Comparison of ENCODE assay signal across 8 cellular contexts in genomic region chr6:144284753-144285547, GRCh38. TPM values are rescaled to one million over a fixed set of nuclear protein-coding genes. Genes with fewer than 3 reads are reported as not detected.
DNase-seq lines count a peak whose midpoint lies in the region; ATAC-seq and TF ChIP-seq lines count a peak whose summit lies in the region.

UTRN (plus strand) TSS chr6:144285335; CDS start chr6:144291829, 6,494 bp downstream.

- no peak for TF ChIP-seq CTCF in CD8-positive, alpha-beta T cell (IDR thresholded peaks at IDR 0.05)

- H3K4me1 ChIP-seq in CD8-positive, alpha-beta T cell (ENCODE audit: insufficient read depth, low read length), result peaks cover 8% of the 10 kb centered on the region

- peaks cover 2% of the 10 kb centered on the region for H3K36me3 Mint-ChIP-seq in CD8-positive, alpha-beta T cell
- H3K36me3 Mint-ChIP-seq in T-cell, result no peaks in the 10 kb centered on the region

- H3K27me3 Mint-ChIP-seq in CD8-positive, alpha-beta T cell (ENCODE audit: low read depth), result peaks cover 6% of the 10 kb centered on the region
- H3K27me3 Mint-ChIP-seq in T-cell, result peaks cover 3 to 4% of the 10 kb centered on the region in 2 donors

- H3K4me3 ChIP-seq in CD8-positive, alpha-beta T cell (ENCODE audit: low read depth, low read length), result peak within 1 kb of the TSS; percentile 89

- peak in 5 of 7 experiments; percentile 19 to 62 (median 27) for DNase-seq in CD8-positive, alpha-beta T cell
- DNase-seq in HS-5 (ENCODE audit: low read depth) (peak; percentile 62), T-cell (peak in 24 of 34 experiments; percentile 1 to 46 (median 22)), anterior cingulate cortex (lab: John Stamatoyannopoulos, UW) (peak in 55 of 58 donors; percentile 5 to 77 (median 46)), left cardiac atrium (peak; percentile 86), posterior vena cava (ENCODE audit: low spot score) (peak; percentile 94), NCI-H446 (lab: John Stamatoyannopoulos, UW) (no peak)

- H3K9me3 ChIP-seq in CD8-positive, alpha-beta T cell (ENCODE audit: low read length), result no peaks in the 10 kb centered on the region

- H3K27me3 ChIP-seq in CD8-positive, alpha-beta T cell (ENCODE audit: insufficient read depth, low read length), result no peaks in the 10 kb centered on the region

- H3K4me1 Mint-ChIP-seq in CD8-positive, alpha-beta T cell (ENCODE audit: low read depth), result peaks cover 18% of the 10 kb centered on the region
- H3K4me1 Mint-ChIP-seq in T-cell, result peaks cover 17 to 21% (median 20%) of the 10 kb centered on the region in 3 donors

- H3K36me3 ChIP-seq in CD8-positive, alpha-beta T cell (ENCODE audit: insufficient read depth, low read length), result no peaks in the 10 kb centered on the region

- intact Hi-C loops in CD8-positive, alpha-beta T cell (cut with DNase I, micrococcal nuclease), result loop anchor here (1.0 to 5.0 kb wide), 5 partner anchors 47 to 183 kb away; no protein-coding TSS in a partner anchor
- intact Hi-C loops in left cardiac atrium (cut with DNase I), result loop anchor here in 1 of 2 donors (2.0 to 10.0 kb wide), 5 partner anchors 18 to 192 kb away; partner anchors contain the start of gene STX11
- intact Hi-C loops in posterior vena cava (cut with DNase I), result loop anchor here in 1 of 2 donors (10.0 kb wide), 1 partner anchor 70 kb away; no protein-coding TSS in a partner anchor

- H3K27ac ChIP-seq in CD8-positive, alpha-beta T cell (ENCODE audit: low read depth, low read length), result no peak within 1 kb of the TSS

- CTCF ChIA-PET in CD8-positive, alpha-beta T cell (lab: Charles Lee), result interaction anchor here (0.9 kb wide), 1 partner anchor 78 kb away, joined by 3 read pairs; no protein-coding TSS in a partner anchor
- CTCF ChIA-PET in T-cell (lab: Charles Lee), result interaction anchor here in 1 of 2 donors (0.7 to 1.4 kb wide), 6 partner anchors 17 to 1679 kb away, joined by 3 to 5 read pairs (median 3); no protein-coding TSS in a partner anchor

- peak within 1 kb of the TSS; percentile 41 for H3K27ac Mint-ChIP-seq in CD8-positive, alpha-beta T cell
- peak within 1 kb of the TSS; percentile 48 to 57 for H3K27ac Mint-ChIP-seq in T-cell

- ATAC-seq in CD8-positive, alpha-beta T cell, result peak; percentile 47
- ATAC-seq in GM19467 (IDR thresholded peaks at IDR 0.05; ENCODE audit: unreplicated experiment) (peak; percentile 58), T-cell (replicated peaks in 1 of 4) (peak; percentile 53 to 62 (median 56)), left cardiac atrium (peak; percentile 76 to 87)

- peak within 1 kb of the TSS; percentile 91 for H3K4me3 Mint-ChIP-seq in CD8-positive, alpha-beta T cell
- H3K4me3 Mint-ChIP-seq in T-cell, result peak within 1 kb of the TSS; percentile 92 to 98 (median 94)

- POLR2A ChIA-PET in CD8-positive, alpha-beta T cell (lab: Charles Lee), result no interaction called here
- POLR2A ChIA-PET in T-cell (lab: Charles Lee), result interaction anchor here in 1 of 2 donors (0.6 kb wide), 1 partner anchor 558 kb away, joined by 4 read pairs; no protein-coding TSS in a partner anchor

- H3K9me3 Mint-ChIP-seq in CD8-positive, alpha-beta T cell, result no peaks in the 10 kb centered on the region
- no peaks in the 10 kb centered on the region for H3K9me3 Mint-ChIP-seq in T-cell

RNA-seq across cellular contexts. Expression of gene UTRN, which starts in this region (rescaled TPM):
- 100 to 1,000 TPM; 125 to 130 TPM for total RNA-seq in CD8-positive, alpha-beta T cell
- total RNA-seq in T-cell, result 100 to 1,000 TPM; 130 to 247 (median 164) TPM
- 10 to 100 TPM; 79.8 to 86.0 TPM for total RNA-seq in left cardiac atrium
- total RNA-seq in posterior vena cava, result 100 to 1,000 TPM; 215 to 229 TPM

Comparison
In these comparisons a context has a peak if more than half of its experiments do, and no peak if none do; other contexts are left out.
1. DNase-seq: peak in CD8-positive, alpha-beta T cell (5 of 7), HS-5 (single experiment), T-cell (24 of 34), anterior cingulate cortex (55 of 58), left cardiac atrium (single experiment) and posterior vena cava (single experiment); none in NCI-H446 (0 of 2).
2. Peak in every context shown above with its lines, with median percentiles within 50 percentile points of each other: ATAC-seq.